11 cellular contexts compared by ENCODE assay signal in genomic region chr7:42534441-42534840, GRCh38.
"Had no signal": no experiment of that assay in that cellular context is flagged by ENCODE, and none has a peak within 500 bp of the region (broad histone marks: within the 10 kb centered on the region; RNA-seq: fewer than 3 reads in every experiment).

No MANE protein-coding gene starts in this region.

- H3K9me3 ChIP-seq: HAP-1 had no signal

- H3K36me3 ChIP-seq: HAP-1 had no signal

- H3K4me3 Mint-ChIP-seq: GM23338, H9, HFFc6 had no signal

- H3K4me3 ChIP-seq: GM23248, GM23338, HAP-1 had no signal

- H3K4me1 ChIP-seq: HAP-1 had no signal

- FAIRE-seq: H1, H54 had no signal

- H2AFZ ChIP-seq: GM23248, GM23338 had no signal

- DNase-seq: GM23248, GOT3, H7, H9, HCEC 1CT, HFFc6 had no signal

- H3K4me1 Mint-ChIP-seq: GM23338, H9 had no signal

- H3K27ac Mint-ChIP-seq: GM23338, HFFc6 had no signal

- H3K9ac ChIP-seq: GM23248 had no signal

- ATAC-seq: GM23338, HCT116 had no signal

- H3K4me2 ChIP-seq: GM23338 had no signal

- H3K27ac ChIP-seq: GM23248 had no signal
